8 cellular contexts compared by ENCODE assay signal in genomic region chr15:30823068-30823813, GRCh38.
A peak's percentile ranks its signal among the peaks of the same experiment; 100 is the strongest.
DNase-seq lines count a peak whose midpoint lies in the region; ATAC-seq, FAIRE-seq and TF ChIP-seq lines count a peak whose summit lies in the region.
"Not testable (repeated sequence)": the region's sequence is repeated elsewhere in the genome, so short reads cannot be mapped to it uniquely, and the experiment has no call there.

No MANE protein-coding gene starts in this region.

- H3K18ac ChIP-seq in H1 (ENCODE audit: extremely low read depth, low read length), result not testable (repeated sequence)

- not testable (repeated sequence) for TF ChIP-seq RAD21 in H1 (IDR thresholded peaks at IDR 0.05 in 1 of 2, conservative IDR thresholded peaks at IDR 0.05 in 1 of 2; ENCODE audit: low read depth in 2 of 2, low read length in 2 of 2)

- H3K27ac Mint-ChIP-seq in activated T-cell treated with anti-CD3 and anti-CD28 coated beads, Interleukin-2, amount 50 U/mL, for 24 hours, result peak overlapping the region; percentile 96
- peak overlapping the region; percentile 97 for H3K27ac Mint-ChIP-seq in neural progenitor cell

- not testable (repeated sequence) for H3K79me2 ChIP-seq in H1 (ENCODE audit: control insufficient read depth in 1 of 2, insufficient read depth in 2 of 2, low read length in 2 of 2); neural progenitor cell (ENCODE audit: low read depth)

- WGBS in H1 (ENCODE audit: extremely low coverage in 1 of 2, insufficient coverage in 1 of 2, insufficient read length in 1 of 2, insufficient replicate concordance in 2 of 2, low coverage in 1 of 2, low lambda C conversion rate in 2 of 2, missing lambda C conversion rate in 1 of 2), 2 experiments, result 86% methylated on average over 15 of the region's 15 CpGs; no CpG with 5 or more reads in 1 of the 2 experiments

- not testable (repeated sequence) for H4K91ac ChIP-seq in H1 (replicated peaks; ENCODE audit: insufficient read length, low read length)

- peak; percentile 66 for ATAC-seq in HG02884 (IDR thresholded peaks at IDR 0.05; ENCODE audit: unreplicated experiment)

- H3K4me3 ChIP-seq in GM12864 (ENCODE audit: low read depth, low read length) (peak overlapping the region; percentile 72), neural progenitor cell (peak overlapping the region; percentile 14)
- H3K4me3 ChIP-seq in H1 (ENCODE audit: extremely low read depth in 1 of 4, insufficient read depth in 2 of 4, low read depth in 3 of 4, low read length in 4 of 4), result not testable (repeated sequence)

- not testable (repeated sequence) for H2BK120ac ChIP-seq in H1 (replicated peaks; ENCODE audit: low read depth, low read length)

- not testable (repeated sequence) for H3K56ac ChIP-seq in H1 (replicated peaks; ENCODE audit: insufficient read length, low read depth, low read length)

- H2BK15ac ChIP-seq in H1 (ENCODE audit: low read length), result not testable (repeated sequence)

- H2AK5ac ChIP-seq in H1 (ENCODE audit: low read depth, low read length), result not testable (repeated sequence)

- H3K4ac ChIP-seq in H1 (replicated peaks; ENCODE audit: insufficient read length, low read depth, low read length), result not testable (repeated sequence)

- not testable (repeated sequence) for H3K23ac ChIP-seq in H1 (ENCODE audit: insufficient read length)

- not testable (repeated sequence) for H3K36me3 ChIP-seq in H1 (ENCODE audit: control insufficient read depth in 2 of 4, insufficient read depth in 4 of 4, low read length in 3 of 4); neural progenitor cell

- not testable (repeated sequence) for H3K9me3 ChIP-seq in H1 (ENCODE audit: insufficient read depth in 2 of 2, low read depth in 1 of 2, low read length in 1 of 2); neural progenitor cell (ENCODE audit: low read depth)

- H3K23me2 ChIP-seq in H1 (ENCODE audit: low read depth, low read length), result not testable (repeated sequence)

- not testable (repeated sequence) for H3K4me2 ChIP-seq in H1 (ENCODE audit: insufficient read depth in 1 of 2, low read depth in 2 of 2, low read length in 2 of 2)
- peak overlapping the region; percentile 58 for H3K4me2 ChIP-seq in neural progenitor cell

- H3K4me1 ChIP-seq in H1 (replicated peaks in 1 of 4; ENCODE audit: control insufficient read depth in 3 of 4, insufficient read depth in 4 of 4, low read length in 3 of 4), result not testable (repeated sequence)
- peaks cover 15% of the 10 kb centered on the region for H3K4me1 ChIP-seq in neural progenitor cell

- not testable (repeated sequence) for H2BK20ac ChIP-seq in H1 (ENCODE audit: low read length)

- H2BK12ac ChIP-seq in H1 (ENCODE audit: low read depth, low read length), result not testable (repeated sequence)

- not testable (repeated sequence) for DNase-seq in GM12864 (ENCODE audit: low read depth); H1 (ENCODE audit: low read depth in 1 of 2, low spot score in 2 of 2)
- peak; percentile 81 for DNase-seq in NCI-H146 (lab: John Stamatoyannopoulos, UW)
- DNase-seq in SHP77 treated with DMSO at 0.1 percent for 48 hours (lab: John Stamatoyannopoulos, UW), result peak; percentile 46
- peak; percentile 76 for DNase-seq in activated T-cell treated with anti-CD3 and anti-CD28 coated beads, Interleukin-2, amount 50 U/mL, for 24 hours
- peak; percentile 18 for DNase-seq in neural progenitor cell (ENCODE audit: low spot score)
- DNase-seq in stromal cell of bone marrow (ENCODE audit: low read depth), result peak; percentile 17

- H3K27ac ChIP-seq in H1 (ENCODE audit: low read depth, low read length), result not testable (repeated sequence)
- peak overlapping the region; percentile 75 for H3K27ac ChIP-seq in neural progenitor cell

- H3K27me3 Mint-ChIP-seq in activated T-cell treated with anti-CD3 and anti-CD28 coated beads, Interleukin-2, amount 50 U/mL, for 24 hours; neural progenitor cell (ENCODE audit: insufficient read depth, low read depth): not testable (repeated sequence)

- peak; percentile 95 for FAIRE-seq in H1 (lab: Jason Lieb, UNC)

- not testable (repeated sequence) for H4K8ac ChIP-seq in H1 (ENCODE audit: extremely low read depth, insufficient read depth, low read length)

- TF ChIP-seq EP300 in H1 (IDR thresholded peaks at IDR 0.05; ENCODE audit: borderline replicate concordance in 1 of 2, low read depth in 2 of 2, low read length in 2 of 2), result not testable (repeated sequence)

- not testable (repeated sequence) for H3K79me1 ChIP-seq in H1 (ENCODE audit: low read depth, low read length)

- CTCF ChIA-PET in H1 (lab: Charles Lee; ENCODE audit: partially characterized antibody), result interaction anchor here (1.2 kb wide), 1 partner anchor 35 kb away, joined by 3 read pairs; no protein-coding TSS in a partner anchor

- not testable (repeated sequence) for H3K14ac ChIP-seq in H1 (ENCODE audit: insufficient read length)

- peak overlapping the region; percentile 80 for H4K5ac ChIP-seq in H1 (ENCODE audit: insufficient read length, low read depth, low read length)

- not testable (repeated sequence) for TF ChIP-seq CTCF in GM12864 (IDR thresholded peaks at IDR 0.05; ENCODE audit: low read depth, low read length, missing control alignments); H1 (IDR thresholded peaks at IDR 0.05; ENCODE audit: control extremely low read depth in 1 of 3, insufficient read depth in 1 of 3, low read depth in 1 of 3, low read length in 3 of 3); neural progenitor cell (IDR thresholded peaks at IDR 0.05)

- not testable (repeated sequence) for H2BK5ac ChIP-seq in H1 (ENCODE audit: low read depth, low read length)

- H4K20me1 ChIP-seq in H1 (replicated peaks in 1 of 2; ENCODE audit: control insufficient read depth in 1 of 2, insufficient read depth in 2 of 2, low read length in 2 of 2); neural progenitor cell (ENCODE audit: low read depth): not testable (repeated sequence)

- H3K9ac ChIP-seq in H1 (replicated peaks in 1 of 4; ENCODE audit: extremely low read depth in 1 of 4, low read depth in 3 of 4, low read length in 3 of 4); neural progenitor cell: not testable (repeated sequence)

- peaks cover 30% of the 10 kb centered on the region for H3K4me1 Mint-ChIP-seq in activated T-cell treated with anti-CD3 and anti-CD28 coated beads, Interleukin-2, amount 50 U/mL, for 24 hours (ENCODE audit: low read depth)
- H3K4me1 Mint-ChIP-seq in neural progenitor cell, result peaks cover 17% of the 10 kb centered on the region

- H3F3A ChIP-seq in neural progenitor cell (ENCODE audit: low read depth), result peaks cover 14% of the 10 kb centered on the region

- H3K4me3 Mint-ChIP-seq in activated T-cell treated with anti-CD3 and anti-CD28 coated beads, Interleukin-2, amount 50 U/mL, for 24 hours, result peak overlapping the region; percentile 87
- peak overlapping the region; percentile 88 for H3K4me3 Mint-ChIP-seq in neural progenitor cell

- H2AFZ ChIP-seq in H1 (ENCODE audit: low read length), result peak overlapping the region; percentile 43; the same call in 1 of the 2 replicates
- H2AFZ ChIP-seq in neural progenitor cell (replicated peaks), result peak overlapping the region; percentile 95

- H3K27me3 ChIP-seq in H1 (replicated peaks in 1 of 4; ENCODE audit: control insufficient read depth in 3 of 4, extremely low read depth in 1 of 4, insufficient read depth in 3 of 4, low read length in 3 of 4); neural progenitor cell: not testable (repeated sequence)

- H3K9me3 Mint-ChIP-seq in activated T-cell treated with anti-CD3 and anti-CD28 coated beads, Interleukin-2, amount 50 U/mL, for 24 hours; neural progenitor cell: not testable (repeated sequence)

- POLR2A ChIA-PET in H1 (lab: Charles Lee; ENCODE audit: partially characterized antibody), result not testable (repeated sequence)

- H3K36me3 Mint-ChIP-seq in activated T-cell treated with anti-CD3 and anti-CD28 coated beads, Interleukin-2, amount 50 U/mL, for 24 hours (ENCODE audit: low read depth), result peaks cover 34% of the 10 kb centered on the region
- H3K36me3 Mint-ChIP-seq in neural progenitor cell, result not testable (repeated sequence)

- not testable (repeated sequence) for TF ChIP-seq POLR2A in H1 (IDR thresholded peaks at IDR 0.05; ENCODE audit: control extremely low read depth in 1 of 2, low read depth in 2 of 2, low read length in 2 of 2)

TF ChIP-seq in H1, 55 proteins besides CTCF, POLR2A, EP300 and RAD21:
- 0 out of 2 replicates have a peak, but pooled peaks have one; percentile 30 for TF ChIP-seq YY1 (IDR thresholded peaks at IDR 0.05; ENCODE audit: low read depth, low read length)
